7 cellular contexts compared by ENCODE assay signal in the genomic region with DNA sequence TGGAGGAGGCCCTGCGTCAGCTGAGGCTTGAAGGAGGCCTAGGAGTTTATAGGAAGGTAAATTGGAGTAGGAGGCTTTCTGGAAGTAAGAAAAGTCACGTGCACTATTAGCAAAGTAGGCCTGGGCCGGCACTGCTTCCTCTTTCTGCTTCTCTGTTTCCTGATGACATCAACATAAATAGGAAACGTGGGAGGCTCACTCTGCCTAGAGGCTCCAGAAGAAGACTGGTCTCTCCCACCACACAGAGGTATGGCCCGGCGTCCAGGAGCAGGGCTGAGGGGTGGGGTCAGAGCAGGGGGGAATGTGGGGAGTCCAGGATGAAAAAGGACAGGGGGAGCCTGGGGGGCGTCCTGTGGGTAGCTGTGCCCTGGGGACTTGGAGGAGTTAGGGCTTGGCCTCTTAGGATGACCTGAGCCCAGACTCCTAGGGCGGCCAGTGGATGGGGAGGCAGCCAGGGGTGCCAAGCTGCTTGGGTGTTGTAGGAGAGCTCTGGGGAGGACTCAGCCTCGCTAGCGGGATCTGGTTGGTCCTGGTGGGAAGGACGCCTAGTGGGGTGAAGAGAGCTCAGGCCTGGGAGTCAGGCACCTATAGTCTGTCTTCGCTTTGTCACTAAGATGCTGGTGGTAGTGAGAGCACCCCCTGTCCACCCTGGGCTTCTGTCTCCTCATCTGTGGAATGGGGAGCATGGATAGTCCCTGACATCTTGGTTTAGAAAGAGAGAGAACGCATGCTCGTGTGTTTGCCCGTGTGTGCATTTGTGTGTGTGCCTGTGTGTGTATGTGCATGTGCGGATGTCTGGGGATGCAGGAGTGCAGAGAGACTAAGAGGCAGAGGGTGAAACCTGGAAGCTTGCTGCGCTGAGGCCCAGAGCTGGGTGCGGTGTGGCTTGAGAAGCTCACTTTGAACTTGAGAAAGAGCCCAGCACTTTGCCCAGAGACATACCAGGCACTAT. TPM values are rescaled to one million over a fixed set of nuclear protein-coding genes. Genes with fewer than 3 reads are reported as not detected.
DNase-seq lines count a peak whose midpoint lies in the region; ATAC-seq and TF ChIP-seq lines count a peak whose summit lies in the region.

CSF2RB (plus strand) TSS at position 198 of the 952 bp plus-strand sequence. CDS start 8,580 bp downstream, outside the sequence.

- no peak within 1 kb of the TSS for H4K5ac ChIP-seq in H9 (ENCODE audit: insufficient read length, low read depth, low read length)

- H3K23me2 ChIP-seq in H9 (ENCODE audit: insufficient read length, low read depth, low read length, poor library complexity, severe bottlenecking), result no peaks in the 10 kb centered on the region

- H3K56ac ChIP-seq in H9 (ENCODE audit: insufficient read length, low read depth, low read length), result no peak within 1 kb of the TSS

- H3K4me3 Mint-ChIP-seq in H9, result peak within 1 kb of the TSS in 1 of 2 experiments; percentile 52; a peak in 2 of 5 replicates

- H2AK5ac ChIP-seq in H9 (ENCODE audit: insufficient read length, low read length), result no peak within 1 kb of the TSS

- H3K27me3 Mint-ChIP-seq in H9 (ENCODE audit: low read depth), result peaks cover 97% of the 10 kb centered on the region

- TF ChIP-seq EP300 in stomach (IDR thresholded peaks at IDR 0.05), result no peak

- H3K4me1 ChIP-seq in H9 (ENCODE audit: insufficient read depth, low read length) (no peaks in the 10 kb centered on the region; the same call in 1 of the 2 replicates), right cardiac atrium (ENCODE audit: control insufficient read depth, insufficient read depth, low read length) (no peaks in the 10 kb centered on the region), stomach (peaks cover 0 to 11% (median 5%) of the 10 kb centered on the region in 4 donors)

- DNase-seq in H9 (no peak), SKM-1 treated with dmso at 0.1 percent for 144 hours (lab: John Stamatoyannopoulos, UW; ENCODE audit: unreplicated experiment) (peak; percentile 97), right cardiac atrium (peak in 2 of 3 donors; percentile 53 to 74), stomach (peak; percentile 45), SK-N-DZ (ENCODE audit: low spot score) (no peak)

- TF ChIP-seq CTCF in H9 (conservative IDR thresholded peaks at IDR 0.05) (no peak), stomach (IDR thresholded peaks at IDR 0.05) (no peak)

- H3K36me3 ChIP-seq in stomach, result no peaks in the 10 kb centered on the region

- no peaks in the 10 kb centered on the region for H4K20me1 ChIP-seq in H9 (ENCODE audit: control insufficient read depth, insufficient read depth, insufficient read length)

- WGBS in H9 (ENCODE audit: extremely low coverage, insufficient read length, low lambda C conversion rate), result no CpG with 5 or more reads among the region's 18 CpGs
- 50% methylated on average over 18 of the region's 18 CpGs for WGBS in right cardiac atrium
- 61 to 76% (median 63%) methylated on average over 17 to 18 of the region's 18 CpGs for WGBS in stomach, 5 donors

- H4K8ac ChIP-seq in H9 (replicated peaks; ENCODE audit: insufficient read length, low read depth, low read length), result no peak within 1 kb of the TSS

- H3K79me2 ChIP-seq in H9 (ENCODE audit: insufficient read depth, low read length), result no peaks in the 10 kb centered on the region

- peaks cover 0 to 8% of the 10 kb centered on the region in 2 experiments; a peak in 1 of 5 replicates for H3K9me3 Mint-ChIP-seq in H9

- peaks cover 30 to 34% of the 10 kb centered on the region in 2 experiments for H3K4me1 Mint-ChIP-seq in H9

- no peak within 1 kb of the TSS for H3K23ac ChIP-seq in H9 (ENCODE audit: insufficient read length, low read depth, low read length)

- no peak within 1 kb of the TSS for H2AFZ ChIP-seq in H9 (ENCODE audit: low read length)

- intact Hi-C loops in right cardiac atrium (cut with DNase I), result no loop called here
- intact Hi-C loops in stomach (cut with DNase I; ENCODE audit: low total_unique reads), result no loop called here

- H2BK15ac ChIP-seq in H9 (ENCODE audit: low read depth, low read length), result no peak within 1 kb of the TSS

- TF ChIP-seq POLR2A in stomach (IDR thresholded peaks at IDR 0.05), result no peak

- H3K27me3 ChIP-seq in H9 (ENCODE audit: insufficient read depth, low read length) (peaks cover 13% of the 10 kb centered on the region; the same call in 1 of the 2 replicates), right cardiac atrium (ENCODE audit: control insufficient read depth, insufficient read depth) (no peaks in the 10 kb centered on the region), stomach (peaks cover 0 to 34% (median 0%) of the 10 kb centered on the region in 3 donors)

- peak; percentile 79 to 83 for ATAC-seq in right cardiac atrium
- no peak for ATAC-seq in HG03442 (IDR thresholded peaks at IDR 0.05; ENCODE audit: unreplicated experiment)
- ATAC-seq in HG02623 (IDR thresholded peaks at IDR 0.05; ENCODE audit: unreplicated experiment), result no peak

- H3K27ac ChIP-seq in H9 (ENCODE audit: insufficient read length, low read depth, low read length) (no peak within 1 kb of the TSS), right cardiac atrium (ENCODE audit: low read length) (no peak within 1 kb of the TSS), stomach (peak within 1 kb of the TSS; percentile 47 to 83 (median 57))

- H3K9ac ChIP-seq in H9 (ENCODE audit: extremely low read depth, insufficient read length, low read length), result no peak within 1 kb of the TSS

- H3K18ac ChIP-seq in H9 (ENCODE audit: insufficient read length, low read depth, low read length), result no peak within 1 kb of the TSS

- no peak within 1 kb of the TSS for H2BK20ac ChIP-seq in H9 (ENCODE audit: low read depth, low read length, poor library complexity, severe bottlenecking)

- H3K14ac ChIP-seq in H9 (ENCODE audit: insufficient read depth, low read length), result no peak within 1 kb of the TSS

- H3K9me3 ChIP-seq in H9 (ENCODE audit: control insufficient read depth, low read depth, low read length) (no peaks in the 10 kb centered on the region), right cardiac atrium (ENCODE audit: control insufficient read depth, low read length) (no peaks in the 10 kb centered on the region), stomach (peaks cover 0 to 3% (median 2%) of the 10 kb centered on the region in 4 donors)

- peak within 1 kb of the TSS; percentile 7 for H3K4me2 ChIP-seq in H9 (ENCODE audit: insufficient read depth, insufficient read length, low read length)

- H3T11ph ChIP-seq in H9 (ENCODE audit: low read length), result no peak within 1 kb of the TSS

- H3K79me1 ChIP-seq in H9 (ENCODE audit: insufficient read depth, low read depth, low read length, poor library complexity, severe bottlenecking), result no peaks in the 10 kb centered on the region

- no peaks in the 10 kb centered on the region for H3K36me3 Mint-ChIP-seq in H9 (ENCODE audit: insufficient read depth in 1 of 3, low read depth in 3 of 3)

- H2BK5ac ChIP-seq in H9 (ENCODE audit: insufficient read length, low read length), result no peak within 1 kb of the TSS

- H3K4me3 ChIP-seq in right cardiac atrium (ENCODE audit: low read length) (peak within 1 kb of the TSS; percentile 19), stomach (peak within 1 kb of the TSS; percentile 11 to 43 (median 38))

- H2BK120ac ChIP-seq in H9 (ENCODE audit: low read depth, low read length, poor library complexity, severe bottlenecking), result no peak within 1 kb of the TSS

- H2BK12ac ChIP-seq in H9 (ENCODE audit: insufficient read length, low read depth, low read length), result no peak within 1 kb of the TSS

- H3K4ac ChIP-seq in H9 (ENCODE audit: low read depth, low read length), result no peak within 1 kb of the TSS

- no peak within 1 kb of the TSS for H4K91ac ChIP-seq in H9 (ENCODE audit: insufficient read length, low read depth, low read length)

- peak within 1 kb of the TSS in 1 of 3 experiments; percentile 95; a peak in 3 of 7 replicates for H3K27ac Mint-ChIP-seq in H9

RNA-seq across cellular contexts. Expression of gene CSF2RB, which starts in this region (rescaled TPM):
- total RNA-seq in H9 (2021) (not detected in 2 replicates), right cardiac atrium (1 to 10 TPM; 1.8 to 2.6 (median 2.3) TPM), stomach (10 to 100 TPM in 1 of 5 donors, 1 to 10 TPM in 4; 1.2 to 11.9 (median 3.6) TPM)
- polyA plus RNA-seq in right cardiac atrium (0.75 TPM), stomach (1 to 10 TPM in 2 of 3 donors, under 1 TPM in 1; 0.92 to 1.4 (median 1.2) TPM)
- not detected in 2 replicates for polyA plus RNA-seq in SK-N-DZ (2014; cell fraction: cytosol; rRNA removed)
- polyA plus RNA-seq in SK-N-DZ (2014; cell fraction: nucleus; rRNA removed), result not detected in 2 replicates

Comparison
In these comparisons a context has a peak if more than half of its experiments do, and no peak if none do; other contexts are left out.
1. DNase-seq: peak in SKM-1 treated with dmso at 0.1 percent for 144 hours (single experiment), right cardiac atrium (2 of 3) and stomach (single experiment); none in H9 (single experiment) and SK-N-DZ (single experiment).
2. H3K27ac ChIP-seq: peak in stomach (5 of 5); none in H9 (single experiment) and right cardiac atrium (single experiment).
3. ATAC-seq: peak in right cardiac atrium (2 of 2); none in HG03442 (single experiment) and HG02623 (single experiment).